In genomic region chr12:11875414-11875935, GRCh38 we compare ENCODE assay signal across 10 cellular contexts.
DNase-seq lines count a peak whose midpoint lies in the region; ATAC-seq lines count a peak whose summit lies in the region.
"Had no signal": no experiment of that assay in that cellular context is flagged by ENCODE, and none has a peak within 500 bp of the region (broad histone marks: within the 10 kb centered on the region; RNA-seq: fewer than 3 reads in every experiment).

No MANE protein-coding gene starts in this region.

- intact Hi-C loops in activated T-helper 1 cell treated with anti-CD3 and anti-CD28 coated beads, Interleukin-12 subunit alpha, Interleukin-12 subunit beta, Interleukin-2, Interleukin-4 antibody, amounts not matched to agents 30 ng/mL and 10 ng/mL and 1 ng/mL, durations not matched to agents 14 hours and 24 hours and 36 hours (cut with micrococcal nuclease) = loop anchor here (1.0 to 2.0 kb wide), 3 partner anchors 19 to 132 kb away; no protein-coding TSS in a partner anchor

- ATAC-seq in GM21717 (IDR thresholded peaks at IDR 0.05; ENCODE audit: unreplicated experiment) (peak; percentile 52), HG03469 (IDR thresholded peaks at IDR 0.05; ENCODE audit: unreplicated experiment) (no peak)
- ATAC-seq: left lobe of liver had no signal

- no peaks in the 10 kb centered on the region for H3K9me3 Mint-ChIP-seq in activated T-helper 1 cell treated with anti-CD3 and anti-CD28 coated beads, Interleukin-12 subunit alpha, Interleukin-12 subunit beta, Interleukin-2, Interleukin-4 antibody, amounts not matched to agents 30 ng/mL and 10 ng/mL and 1 ng/mL, durations not matched to agents 14 hours and 24 hours and 36 hours

- no peak overlapping the region for H3K4me2 ChIP-seq in mesendoderm (ENCODE audit: low read length)

- H3K4me3 ChIP-seq in mesendoderm (ENCODE audit: low read length) = no peak overlapping the region

- WGBS in mesendoderm (ENCODE audit: extremely low coverage, insufficient coverage, low lambda C conversion rate) = no CpG with 5 or more reads among the region's 3 CpGs

- peak overlapping the region; percentile 9 for H3K4me3 Mint-ChIP-seq in activated T-helper 1 cell treated with anti-CD3 and anti-CD28 coated beads, Interleukin-12 subunit alpha, Interleukin-12 subunit beta, Interleukin-2, Interleukin-4 antibody, amounts not matched to agents 30 ng/mL and 10 ng/mL and 1 ng/mL, durations not matched to agents 14 hours and 24 hours and 36 hours

- H3K36me3 Mint-ChIP-seq in activated T-helper 1 cell treated with anti-CD3 and anti-CD28 coated beads, Interleukin-12 subunit alpha, Interleukin-12 subunit beta, Interleukin-2, Interleukin-4 antibody, amounts not matched to agents 30 ng/mL and 10 ng/mL and 1 ng/mL, durations not matched to agents 14 hours and 24 hours and 36 hours (ENCODE audit: low read depth) = peaks cover 55% of the 10 kb centered on the region

- H3K23ac ChIP-seq in mesendoderm (ENCODE audit: low read length) = no peak overlapping the region

- no peak overlapping the region for H3K9ac ChIP-seq in mesendoderm (ENCODE audit: low read length)

- no peak overlapping the region for H4K8ac ChIP-seq in mesendoderm (ENCODE audit: low read depth, low read length)

- no peak overlapping the region for H3K56ac ChIP-seq in mesendoderm (ENCODE audit: low read length)

- H3K36me3 ChIP-seq in mesendoderm (ENCODE audit: control insufficient read depth, insufficient read depth, low read length) = no peaks in the 10 kb centered on the region

- no peaks in the 10 kb centered on the region for H3K79me2 ChIP-seq in mesendoderm (ENCODE audit: control insufficient read depth, insufficient read depth, low read length)

- no peaks in the 10 kb centered on the region for H3K27me3 ChIP-seq in mesendoderm (ENCODE audit: insufficient read depth, low read length, poor library complexity)

- DNase-seq in DMS53 (lab: John Stamatoyannopoulos, UW) (peak; percentile 85), mesendoderm (peak; percentile 65), nucleus accumbens (lab: John Stamatoyannopoulos, UW) (no peak), SHP77 treated with DMSO at 0.1 percent for 48 hours (lab: John Stamatoyannopoulos, UW) (no peak), GDM1 (lab: John Stamatoyannopoulos, UW) (no peak)
- DNase-seq in activated T-helper 1 cell treated with anti-CD3 and anti-CD28 coated beads, Interleukin-12 subunit alpha, Interleukin-12 subunit beta, Interleukin-2, Interleukin-4 antibody, amounts not matched to agents 30 ng/mL and 10 ng/mL and 1 ng/mL, durations not matched to agents 14 hours and 24 hours and 36 hours (ENCODE audit: low spot score) = no peak
- DNase-seq: H7 had no signal

- no peak overlapping the region for H2BK15ac ChIP-seq in mesendoderm (replicated peaks; ENCODE audit: low read depth)

- H2AK5ac ChIP-seq in mesendoderm (ENCODE audit: low read length) = no peak overlapping the region

- H2BK120ac ChIP-seq in mesendoderm (ENCODE audit: low read depth, low read length) = no peak overlapping the region

- peaks cover 73% of the 10 kb centered on the region for H3K4me1 Mint-ChIP-seq in activated T-helper 1 cell treated with anti-CD3 and anti-CD28 coated beads, Interleukin-12 subunit alpha, Interleukin-12 subunit beta, Interleukin-2, Interleukin-4 antibody, amounts not matched to agents 30 ng/mL and 10 ng/mL and 1 ng/mL, durations not matched to agents 14 hours and 24 hours and 36 hours (ENCODE audit: low read depth)

- H3K27ac Mint-ChIP-seq in activated T-helper 1 cell treated with anti-CD3 and anti-CD28 coated beads, Interleukin-12 subunit alpha, Interleukin-12 subunit beta, Interleukin-2, Interleukin-4 antibody, amounts not matched to agents 30 ng/mL and 10 ng/mL and 1 ng/mL, durations not matched to agents 14 hours and 24 hours and 36 hours = peak overlapping the region; percentile 61

- H3K27me3 Mint-ChIP-seq in activated T-helper 1 cell treated with anti-CD3 and anti-CD28 coated beads, Interleukin-12 subunit alpha, Interleukin-12 subunit beta, Interleukin-2, Interleukin-4 antibody, amounts not matched to agents 30 ng/mL and 10 ng/mL and 1 ng/mL, durations not matched to agents 14 hours and 24 hours and 36 hours (ENCODE audit: insufficient read depth) = no peaks in the 10 kb centered on the region

- no peaks in the 10 kb centered on the region for H3K79me1 ChIP-seq in mesendoderm (ENCODE audit: low read length)

- H3K27ac ChIP-seq in mesendoderm (ENCODE audit: low read depth, low read length) = no peak overlapping the region

- peaks cover 7% of the 10 kb centered on the region for H3K4me1 ChIP-seq in mesendoderm (ENCODE audit: control insufficient read depth, low read depth, low read length)

- no peak overlapping the region for H4K5ac ChIP-seq in mesendoderm (ENCODE audit: low read length)

- H3K18ac ChIP-seq in mesendoderm (ENCODE audit: low read length) = no peak overlapping the region

- H2BK5ac ChIP-seq in mesendoderm (ENCODE audit: low read length) = no peak overlapping the region

- no peak overlapping the region for H3K4ac ChIP-seq in mesendoderm (ENCODE audit: low read depth, low read length)

Comparison
In these comparisons a context has a peak if more than half of its experiments do, and no peak if none do; other contexts are left out.
1. DNase-seq: peak in DMS53 (single experiment) and mesendoderm (single experiment); none in activated T-helper 1 cell treated with anti-CD3 and anti-CD28 coated beads, Interleukin-12 subunit alpha, Interleukin-12 subunit beta, Interleukin-2, Interleukin-4 antibody, amounts not matched to agents 30 ng/mL and 10 ng/mL and 1 ng/mL, durations not matched to agents 14 hours and 24 hours and 36 hours (single experiment), nucleus accumbens (0 of 56), SHP77 treated with DMSO at 0.1 percent for 48 hours (single experiment) and GDM1 (single experiment).